In genomic region chrY:20998016-20998415, GRCh38 we compare ENCODE assay signal across 18 cellular contexts.
DNase-seq lines count a peak whose midpoint lies in the region; ATAC-seq and TF ChIP-seq lines count a peak whose summit lies in the region.
"Had no signal": no experiment of that assay in that cellular context is flagged by ENCODE, and none has a peak within 500 bp of the region (broad histone marks: within the 10 kb centered on the region; RNA-seq: fewer than 3 reads in every experiment).

No MANE protein-coding gene starts in this region.

- no peak for TF ChIP-seq CTCF in esophagus muscularis mucosa (IDR thresholded peaks at IDR 0.05)

- H3K4me3 ChIP-seq in CD8-positive, alpha-beta memory T cell (ENCODE audit: low read length) = no peak overlapping the region
- no peak overlapping the region for H3K4me3 ChIP-seq in esophagus muscularis mucosa
- H3K4me3 ChIP-seq: BLaER1, GM12878, Peyer's patch had no signal

- CTCF ChIA-PET in activated CD4-positive, alpha-beta T cell treated with anti-CD3 and anti-CD28 coated beads for 36 hours (lab: Charles Lee) = interaction anchor here (0.6 to 0.7 kb wide), 2 partner anchors 151 to 262 kb away, joined by 3 to 4 read pairs; no protein-coding TSS in a partner anchor
- CTCF ChIA-PET in CD8-positive, alpha-beta memory T cell (lab: Charles Lee) = no interaction called here

- no peaks in the 10 kb centered on the region for H3K4me1 ChIP-seq in CD8-positive, alpha-beta memory T cell (ENCODE audit: insufficient read depth, low read length)
- H3K4me1 ChIP-seq in esophagus muscularis mucosa = no peaks in the 10 kb centered on the region
- H3K4me1 ChIP-seq: BLaER1, Peyer's patch had no signal

- no peaks in the 10 kb centered on the region for H3K36me3 Mint-ChIP-seq in activated CD4-positive, alpha-beta T cell treated with anti-CD3 and anti-CD28 coated beads for 36 hours (ENCODE audit: low read depth)
- H3K36me3 Mint-ChIP-seq in activated naive CD4-positive, alpha-beta T cell treated with anti-CD3 and anti-CD28 coated beads, Interleukin-2, amount 50 U/mL, for 24 hours = no peaks in the 10 kb centered on the region
- H3K36me3 Mint-ChIP-seq in activated T-helper 2 cell treated with anti-CD3 and anti-CD28 coated beads, Interferon-gamma antibody, Interleukin-2, Interleukin-4, amounts not matched to agents 10 μg/mL and 5 μg/mL and 100 μg/mL, durations not matched to agents 14 hours and 24 hours and 36 hours (ENCODE audit: low read depth) = no peaks in the 10 kb centered on the region
- H3K36me3 Mint-ChIP-seq in CD8-positive, alpha-beta memory T cell = no peaks in the 10 kb centered on the region

- no peak overlapping the region for H3K27ac ChIP-seq in CD8-positive, alpha-beta memory T cell (ENCODE audit: low read depth, low read length)
- H3K27ac ChIP-seq in esophagus muscularis mucosa (replicated peaks in 1 of 4) = no peak overlapping the region
- H3K27ac ChIP-seq: BLaER1, Peyer's patch had no signal

- no peak overlapping the region for H3K4me3 Mint-ChIP-seq in activated CD4-positive, alpha-beta T cell treated with anti-CD3 and anti-CD28 coated beads for 36 hours
- H3K4me3 Mint-ChIP-seq in activated naive CD4-positive, alpha-beta T cell treated with anti-CD3 and anti-CD28 coated beads, Interleukin-2, amount 50 U/mL, for 24 hours = no peak overlapping the region
- H3K4me3 Mint-ChIP-seq in activated T-helper 2 cell treated with anti-CD3 and anti-CD28 coated beads, Interferon-gamma antibody, Interleukin-2, Interleukin-4, amounts not matched to agents 10 μg/mL and 5 μg/mL and 100 μg/mL, durations not matched to agents 14 hours and 24 hours and 36 hours (ENCODE audit: low read depth) = no peak overlapping the region
- no peak overlapping the region for H3K4me3 Mint-ChIP-seq in CD8-positive, alpha-beta memory T cell

- peaks cover 41% of the 10 kb centered on the region for H3K4me1 Mint-ChIP-seq in activated CD4-positive, alpha-beta T cell treated with anti-CD3 and anti-CD28 coated beads for 36 hours
- H3K4me1 Mint-ChIP-seq in activated naive CD4-positive, alpha-beta T cell treated with anti-CD3 and anti-CD28 coated beads, Interleukin-2, amount 50 U/mL, for 24 hours = peaks cover 30% of the 10 kb centered on the region
- H3K4me1 Mint-ChIP-seq in activated T-helper 2 cell treated with anti-CD3 and anti-CD28 coated beads, Interferon-gamma antibody, Interleukin-2, Interleukin-4, amounts not matched to agents 10 μg/mL and 5 μg/mL and 100 μg/mL, durations not matched to agents 14 hours and 24 hours and 36 hours (ENCODE audit: low read depth) = peaks cover 43% of the 10 kb centered on the region
- peaks cover 0 to 7% (median 0%) of the 10 kb centered on the region in 3 donors for H3K4me1 Mint-ChIP-seq in CD8-positive, alpha-beta memory T cell

- H3K9me3 ChIP-seq in CD8-positive, alpha-beta memory T cell (ENCODE audit: low read length) = no peaks in the 10 kb centered on the region
- no peaks in the 10 kb centered on the region for H3K9me3 ChIP-seq in esophagus muscularis mucosa
- H3K9me3 ChIP-seq: BLaER1, Peyer's patch had no signal

- POLR2A ChIA-PET in activated CD4-positive, alpha-beta T cell treated with anti-CD3 and anti-CD28 coated beads for 36 hours (lab: Charles Lee) = no interaction called here
- POLR2A ChIA-PET in CD8-positive, alpha-beta memory T cell (lab: Charles Lee) = no interaction called here

- no peaks in the 10 kb centered on the region for H3K9me3 Mint-ChIP-seq in activated CD4-positive, alpha-beta T cell treated with anti-CD3 and anti-CD28 coated beads for 36 hours (ENCODE audit: low read depth)
- H3K9me3 Mint-ChIP-seq in activated naive CD4-positive, alpha-beta T cell treated with anti-CD3 and anti-CD28 coated beads, Interleukin-2, amount 50 U/mL, for 24 hours = no peaks in the 10 kb centered on the region
- H3K9me3 Mint-ChIP-seq in activated T-helper 2 cell treated with anti-CD3 and anti-CD28 coated beads, Interferon-gamma antibody, Interleukin-2, Interleukin-4, amounts not matched to agents 10 μg/mL and 5 μg/mL and 100 μg/mL, durations not matched to agents 14 hours and 24 hours and 36 hours = no peaks in the 10 kb centered on the region
- H3K9me3 Mint-ChIP-seq in CD8-positive, alpha-beta memory T cell = no peaks in the 10 kb centered on the region

- no peaks in the 10 kb centered on the region for H3K27me3 Mint-ChIP-seq in activated CD4-positive, alpha-beta T cell treated with anti-CD3 and anti-CD28 coated beads for 36 hours
- H3K27me3 Mint-ChIP-seq in activated naive CD4-positive, alpha-beta T cell treated with anti-CD3 and anti-CD28 coated beads, Interleukin-2, amount 50 U/mL, for 24 hours = no peaks in the 10 kb centered on the region
- no peaks in the 10 kb centered on the region for H3K27me3 Mint-ChIP-seq in activated T-helper 2 cell treated with anti-CD3 and anti-CD28 coated beads, Interferon-gamma antibody, Interleukin-2, Interleukin-4, amounts not matched to agents 10 μg/mL and 5 μg/mL and 100 μg/mL, durations not matched to agents 14 hours and 24 hours and 36 hours (ENCODE audit: low read depth)
- H3K27me3 Mint-ChIP-seq in CD8-positive, alpha-beta memory T cell = no peaks in the 10 kb centered on the region

- DNase-seq in activated CD4-positive, alpha-beta T cell treated with anti-CD3 and anti-CD28 coated beads for 36 hours = peak; percentile 44
- DNase-seq in activated CD4-positive, alpha-beta T cell treated with anti-CD3 and anti-CD28 coated beads for 1 hour = no peak
- DNase-seq in activated naive CD4-positive, alpha-beta T cell (lab: John Stamatoyannopoulos, UW) = no peak
- no peak for DNase-seq in activated T-helper 2 cell treated with anti-CD3 and anti-CD28 coated beads, Interferon-gamma antibody, Interleukin-2, Interleukin-4, amounts not matched to agents 10 μg/mL and 5 μg/mL and 100 μg/mL, durations not matched to agents 14 hours and 24 hours and 36 hours (ENCODE audit: low spot score)
- no peak for DNase-seq in stimulated activated naive CD8-positive, alpha-beta T cell treated with anti-CD3 and anti-CD28 coated beads, Interleukin-15, Interleukin-2, amounts not matched to agents 100 U/mL and 50 U/mL, for 24 hours
- DNase-seq in CD8-positive, alpha-beta memory T cell = no peak
- DNase-seq in esophagus muscularis mucosa (ENCODE audit: extremely low spot score) = no peak
- DNase-seq: GDM1, GOT3, NCI-H1105 treated with DMSO at 0.1 percent for 48 hours, NCI-H1694 treated with DMSO at 0.1 percent for 48 hours, NCI-H2107, NCI-H2227 treated with DMSO at 0.1 percent for 48 hours, NCI-H524, Peyer's patch had no signal

- no peaks in the 10 kb centered on the region for H3K36me3 ChIP-seq in CD8-positive, alpha-beta memory T cell (ENCODE audit: insufficient read depth, low read length)
- H3K36me3 ChIP-seq in esophagus muscularis mucosa = no peaks in the 10 kb centered on the region
- H3K36me3 ChIP-seq: BLaER1, Peyer's patch had no signal

- intact Hi-C loops in activated CD4-positive, alpha-beta T cell treated with anti-CD3 and anti-CD28 coated beads for 36 hours (cut with DNase I, micrococcal nuclease) = loop anchor here (2.0 to 10.0 kb wide), 2 partner anchors 37 to 257 kb away; no protein-coding TSS in a partner anchor
- intact Hi-C loops in activated T-helper 2 cell treated with anti-CD3 and anti-CD28 coated beads, Interferon-gamma antibody, Interleukin-2, Interleukin-4, amounts not matched to agents 10 μg/mL and 5 μg/mL and 100 μg/mL, durations not matched to agents 14 hours and 24 hours and 36 hours (cut with micrococcal nuclease) = loop anchor here (1.0 to 10.0 kb wide), 7 partner anchors 84 to 1433 kb away; no protein-coding TSS in a partner anchor
- intact Hi-C loops in esophagus muscularis mucosa (cut with DNase I) = no loop called here

- peak; percentile 76 for ATAC-seq in activated CD4-positive, alpha-beta T cell treated with anti-CD3 and anti-CD28 coated beads for 36 hours
- peak; percentile 93 for ATAC-seq in stimulated activated naive CD8-positive, alpha-beta T cell treated with anti-CD3 and anti-CD28 coated beads, Interleukin-15, Interleukin-2, amounts not matched to agents 100 U/mL and 50 U/mL, for 24 hours
- ATAC-seq: GM12878 had no signal

- peak overlapping the region; percentile 67 for H3K27ac Mint-ChIP-seq in activated CD4-positive, alpha-beta T cell treated with anti-CD3 and anti-CD28 coated beads for 36 hours
- H3K27ac Mint-ChIP-seq in activated naive CD4-positive, alpha-beta T cell treated with anti-CD3 and anti-CD28 coated beads, Interleukin-2, amount 50 U/mL, for 24 hours = peak overlapping the region; percentile 88
- H3K27ac Mint-ChIP-seq in activated T-helper 2 cell treated with anti-CD3 and anti-CD28 coated beads, Interferon-gamma antibody, Interleukin-2, Interleukin-4, amounts not matched to agents 10 μg/mL and 5 μg/mL and 100 μg/mL, durations not matched to agents 14 hours and 24 hours and 36 hours = peak overlapping the region; percentile 78
- H3K27ac Mint-ChIP-seq in CD8-positive, alpha-beta memory T cell = no peak overlapping the region

- TF ChIP-seq POLR2A in esophagus muscularis mucosa (IDR thresholded peaks at IDR 0.05; ENCODE audit: low read depth) = no peak

- H3K27me3 ChIP-seq in CD8-positive, alpha-beta memory T cell (ENCODE audit: insufficient read depth, low read length, poor library complexity, severe bottlenecking) = no peaks in the 10 kb centered on the region
- H3K27me3 ChIP-seq in esophagus muscularis mucosa = no peaks in the 10 kb centered on the region
- H3K27me3 ChIP-seq: BLaER1, Peyer's patch had no signal

- no peak for TF ChIP-seq EP300 in esophagus muscularis mucosa (IDR thresholded peaks at IDR 0.05)

Comparison
In these comparisons a context has a peak if more than half of its experiments do, and no peak if none do; other contexts are left out.
1. H3K27ac Mint-ChIP-seq: peak in activated CD4-positive, alpha-beta T cell treated with anti-CD3 and anti-CD28 coated beads for 36 hours (single experiment), activated naive CD4-positive, alpha-beta T cell treated with anti-CD3 and anti-CD28 coated beads, Interleukin-2, amount 50 U/mL, for 24 hours (single experiment) and activated T-helper 2 cell treated with anti-CD3 and anti-CD28 coated beads, Interferon-gamma antibody, Interleukin-2, Interleukin-4, amounts not matched to agents 10 μg/mL and 5 μg/mL and 100 μg/mL, durations not matched to agents 14 hours and 24 hours and 36 hours (single experiment); none in CD8-positive, alpha-beta memory T cell (0 of 8).